2 cellular contexts compared by ENCODE assay signal in genomic region chr2:201962766-201963555, GRCh38.
TF ChIP-seq lines count a peak whose summit lies in the region.

No MANE protein-coding gene starts in this region.

TF ChIP-seq in GM23338, 12 proteins besides CTCF, POLR2A, EP300 and RAD21:
- TF ChIP-seq JUNB (IDR thresholded peaks at IDR 0.05; ENCODE audit: unreplicated experiment) (no peak), NANOG (IDR thresholded peaks at IDR 0.05; ENCODE audit: borderline replicate concordance) (no peak), ETS1 (IDR thresholded peaks at IDR 0.05) (no peak), STAT1 (IDR thresholded peaks at IDR 0.05; ENCODE audit: unreplicated experiment) (no peak), CREB1 (CRISPR knock-in tag; IDR thresholded peaks at IDR 0.05; ENCODE audit: low read depth) (no peak)

TF ChIP-seq in H1, 55 proteins besides CTCF, POLR2A, EP300 and RAD21:
- TF ChIP-seq HDAC2 (IDR thresholded peaks at IDR 0.05; ENCODE audit: borderline replicate concordance in 1 of 2, low read depth in 2 of 2, low read length in 2 of 2) (no peak), SP2 (IDR thresholded peaks at IDR 0.05; ENCODE audit: low read length) (no peak), SUZ12 (IDR thresholded peaks at IDR 0.05; ENCODE audit: low read length) (no peak), TEAD4 (IDR thresholded peaks at IDR 0.05; ENCODE audit: low read depth, low read length) (no peak), ZNF274 (IDR thresholded peaks at IDR 0.05; ENCODE audit: borderline replicate concordance, extremely low read depth, low read length) (no peak), SAP30 (IDR thresholded peaks at IDR 0.05; ENCODE audit: insufficient read depth, insufficient replicate concordance, low read length) (no peak), KDM5A (IDR thresholded peaks at IDR 0.05; ENCODE audit: low read length) (no peak), GTF2F1 (IDR thresholded peaks at IDR 0.05; ENCODE audit: borderline replicate concordance, low read depth, low read length) (no peak), CBX5 (IDR thresholded peaks at IDR 0.05; ENCODE audit: low read depth, low read length) (no peak), TAF7 (optimal IDR thresholded peaks at IDR 0.05; ENCODE audit: borderline replicate concordance, low read depth, low read length) (no peak), HDAC6 (IDR thresholded peaks at IDR 0.05; ENCODE audit: low read depth, low read length) (no peak), BACH1 (IDR thresholded peaks at IDR 0.05; ENCODE audit: low read length) (no peak), SRF (IDR thresholded peaks at IDR 0.05; ENCODE audit: low read depth, low read length) (no peak), RXRA (IDR thresholded peaks at IDR 0.05; ENCODE audit: insufficient read depth, low read depth, low read length) (no peak), TBP (IDR thresholded peaks at IDR 0.05; ENCODE audit: low read depth, low read length) (no peak), ATF2 (IDR thresholded peaks at IDR 0.05; ENCODE audit: low read length) (no peak)
TF ChIP-seq in H1: peak in this region for 0.
